1 cellular context compared by ENCODE assay signal in genomic region chr14:60101801-60102200, GRCh38.
TF ChIP-seq lines count a peak whose summit lies in the region.

No MANE protein-coding gene starts in this region.

TF ChIP-seq in GM12878, 131 proteins besides CTCF, POLR2A, EP300 and RAD21 (continued from another document):
- TF ChIP-seq, protein P1, sequence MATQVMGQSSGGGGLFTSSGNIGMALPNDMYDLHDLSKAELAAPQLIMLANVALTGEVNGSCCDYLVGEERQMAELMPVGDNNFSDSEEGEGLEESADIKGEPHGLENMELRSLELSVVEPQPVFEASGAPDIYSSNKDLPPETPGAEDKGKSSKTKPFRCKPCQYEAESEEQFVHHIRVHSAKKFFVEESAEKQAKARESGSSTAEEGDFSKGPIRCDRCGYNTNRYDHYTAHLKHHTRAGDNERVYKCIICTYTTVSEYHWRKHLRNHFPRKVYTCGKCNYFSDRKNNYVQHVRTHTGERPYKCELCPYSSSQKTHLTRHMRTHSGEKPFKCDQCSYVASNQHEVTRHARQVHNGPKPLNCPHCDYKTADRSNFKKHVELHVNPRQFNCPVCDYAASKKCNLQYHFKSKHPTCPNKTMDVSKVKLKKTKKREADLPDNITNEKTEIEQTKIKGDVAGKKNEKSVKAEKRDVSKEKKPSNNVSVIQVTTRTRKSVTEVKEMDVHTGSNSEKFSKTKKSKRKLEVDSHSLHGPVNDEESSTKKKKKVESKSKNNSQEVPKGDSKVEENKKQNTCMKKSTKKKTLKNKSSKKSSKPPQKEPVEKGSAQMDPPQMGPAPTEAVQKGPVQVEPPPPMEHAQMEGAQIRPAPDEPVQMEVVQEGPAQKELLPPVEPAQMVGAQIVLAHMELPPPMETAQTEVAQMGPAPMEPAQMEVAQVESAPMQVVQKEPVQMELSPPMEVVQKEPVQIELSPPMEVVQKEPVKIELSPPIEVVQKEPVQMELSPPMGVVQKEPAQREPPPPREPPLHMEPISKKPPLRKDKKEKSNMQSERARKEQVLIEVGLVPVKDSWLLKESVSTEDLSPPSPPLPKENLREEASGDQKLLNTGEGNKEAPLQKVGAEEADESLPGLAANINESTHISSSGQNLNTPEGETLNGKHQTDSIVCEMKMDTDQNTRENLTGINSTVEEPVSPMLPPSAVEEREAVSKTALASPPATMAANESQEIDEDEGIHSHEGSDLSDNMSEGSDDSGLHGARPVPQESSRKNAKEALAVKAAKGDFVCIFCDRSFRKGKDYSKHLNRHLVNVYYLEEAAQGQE (IDR thresholded peaks at IDR 0.05; ENCODE audit: low read depth, low read length) = no peak
- TF ChIP-seq ZNF687 (IDR thresholded peaks at IDR 0.05) = no peak
- TF ChIP-seq, protein P2, sequence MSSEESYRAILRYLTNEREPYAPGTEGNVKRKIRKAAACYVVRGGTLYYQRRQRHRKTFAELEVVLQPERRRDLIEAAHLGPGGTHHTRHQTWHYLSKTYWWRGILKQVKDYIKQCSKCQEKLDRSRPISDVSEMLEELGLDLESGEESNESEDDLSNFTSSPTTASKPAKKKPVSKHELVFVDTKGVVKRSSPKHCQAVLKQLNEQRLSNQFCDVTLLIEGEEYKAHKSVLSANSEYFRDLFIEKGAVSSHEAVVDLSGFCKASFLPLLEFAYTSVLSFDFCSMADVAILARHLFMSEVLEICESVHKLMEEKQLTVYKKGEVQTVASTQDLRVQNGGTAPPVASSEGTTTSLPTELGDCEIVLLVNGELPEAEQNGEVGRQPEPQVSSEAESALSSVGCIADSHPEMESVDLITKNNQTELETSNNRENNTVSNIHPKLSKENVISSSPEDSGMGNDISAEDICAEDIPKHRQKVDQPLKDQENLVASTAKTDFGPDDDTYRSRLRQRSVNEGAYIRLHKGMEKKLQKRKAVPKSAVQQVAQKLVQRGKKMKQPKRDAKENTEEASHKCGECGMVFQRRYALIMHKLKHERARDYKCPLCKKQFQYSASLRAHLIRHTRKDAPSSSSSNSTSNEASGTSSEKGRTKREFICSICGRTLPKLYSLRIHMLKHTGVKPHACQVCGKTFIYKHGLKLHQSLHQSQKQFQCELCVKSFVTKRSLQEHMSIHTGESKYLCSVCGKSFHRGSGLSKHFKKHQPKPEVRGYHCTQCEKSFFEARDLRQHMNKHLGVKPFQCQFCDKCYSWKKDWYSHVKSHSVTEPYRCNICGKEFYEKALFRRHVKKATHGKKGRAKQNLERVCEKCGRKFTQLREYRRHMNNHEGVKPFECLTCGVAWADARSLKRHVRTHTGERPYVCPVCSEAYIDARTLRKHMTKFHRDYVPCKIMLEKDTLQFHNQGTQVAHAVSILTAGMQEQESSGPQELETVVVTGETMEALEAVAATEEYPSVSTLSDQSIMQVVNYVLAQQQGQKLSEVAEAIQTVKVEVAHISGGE (CRISPR knock-in tag; IDR thresholded peaks at IDR 0.05) = no peak
- TF ChIP-seq IKZF2 (IDR thresholded peaks at IDR 0.05) = no peak
- TF ChIP-seq BRCA1 (IDR thresholded peaks at IDR 0.05; ENCODE audit: low read depth, low read length) = no peak
- TF ChIP-seq CBX3 (IDR thresholded peaks at IDR 0.05; ENCODE audit: borderline replicate concordance, low read depth) = no peak
TF ChIP-seq in GM12878: peak in this region for 0.
